In the genomic region with DNA sequence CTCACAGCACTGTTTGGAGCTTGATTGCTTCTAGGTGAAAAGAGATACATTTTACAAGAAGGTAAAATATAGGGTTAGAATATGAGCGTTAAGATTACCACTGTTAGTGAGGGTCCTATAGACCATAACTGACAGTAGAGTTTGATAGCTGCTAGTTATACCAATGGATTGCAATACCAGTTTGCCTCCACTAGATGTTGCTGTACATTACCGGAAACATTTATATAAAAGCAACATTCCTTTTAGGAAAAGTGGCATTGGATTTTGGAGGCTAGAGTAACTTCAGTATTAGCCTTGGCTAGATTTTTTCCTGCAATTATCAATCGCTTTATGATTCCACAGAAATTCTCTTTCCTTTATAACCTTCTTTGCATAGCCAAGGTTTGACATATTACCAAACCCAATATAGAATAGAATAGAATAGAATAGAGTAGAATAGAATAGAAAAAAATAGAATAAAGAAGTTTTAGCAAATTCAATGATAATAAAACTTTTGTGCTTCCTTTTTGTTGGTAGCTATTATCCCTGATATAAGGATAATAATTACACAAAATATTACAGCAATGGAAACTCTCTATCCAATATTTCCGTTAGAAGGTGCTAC, we compare ENCODE assay signal across 9 cellular contexts.
DNase-seq lines count a peak whose midpoint lies in the region; ATAC-seq and TF ChIP-seq lines count a peak whose summit lies in the region.
"Had no signal": no experiment of that assay in that cellular context is flagged by ENCODE, and none has a peak within 500 bp of the region (broad histone marks: within the 10 kb centered on the region; RNA-seq: fewer than 3 reads in every experiment).

No MANE protein-coding gene starts in this region.

- no peak overlapping the region for H3K27ac ChIP-seq in SK-N-MC

- no peak overlapping the region for H3K27ac Mint-ChIP-seq in activated CD8-positive, alpha-beta T cell treated with anti-CD3 and anti-CD28 coated beads for 36 hours
- H3K27ac Mint-ChIP-seq in activated CD8-positive, alpha-beta T cell treated with anti-CD3 and anti-CD28 coated beads, Interleukin-2, amount 10 ng/mL, durations not matched to agents 7 days and 5 days, result no peak overlapping the region
- no peak overlapping the region for H3K27ac Mint-ChIP-seq in naive thymus-derived CD8-positive, alpha-beta T cell
- H3K27ac Mint-ChIP-seq: activated naive CD8-positive, alpha-beta T cell had no signal

- no peak for DNase-seq in activated CD8-positive, alpha-beta T cell treated with anti-CD3 and anti-CD28 coated beads for 36 hours
- DNase-seq in activated CD8-positive, alpha-beta T cell treated with anti-CD3 and anti-CD28 coated beads, Interleukin-2, amount 10 ng/mL, durations not matched to agents 7 days and 5 days, result no peak
- DNase-seq in SK-N-MC (ENCODE audit: low read depth, low spot score), result peak; percentile 8
- peak; percentile 31 for DNase-seq in iPS-NIHi11 (ENCODE audit: low spot score)
- no peak for DNase-seq in occipital lobe (lab: John Stamatoyannopoulos, UW)
- no peak for DNase-seq in naive thymus-derived CD8-positive, alpha-beta T cell
- no peak for DNase-seq in T-helper 2 cell

- H3K4me1 Mint-ChIP-seq in activated CD8-positive, alpha-beta T cell treated with anti-CD3 and anti-CD28 coated beads for 36 hours (ENCODE audit: low read depth), result no peaks in the 10 kb centered on the region
- H3K4me1 Mint-ChIP-seq in activated CD8-positive, alpha-beta T cell treated with anti-CD3 and anti-CD28 coated beads, Interleukin-2, amount 10 ng/mL, durations not matched to agents 7 days and 5 days (ENCODE audit: low read depth), result no peaks in the 10 kb centered on the region
- no peaks in the 10 kb centered on the region for H3K4me1 Mint-ChIP-seq in naive thymus-derived CD8-positive, alpha-beta T cell

- CTCF ChIA-PET in activated CD8-positive, alpha-beta T cell treated with anti-CD3 and anti-CD28 coated beads for 36 hours (lab: Charles Lee), result no interaction called here
- CTCF ChIA-PET in activated CD8-positive, alpha-beta T cell treated with anti-CD3 and anti-CD28 coated beads, Interleukin-2, amount 10 ng/mL, durations not matched to agents 7 days and 5 days (lab: Charles Lee), result interaction anchor here (0.8 to 1.7 kb wide), 3 partner anchors 10 to 13 kb away, joined by 3 to 4 read pairs (median 4); no protein-coding TSS in a partner anchor

- intact Hi-C loops in activated CD8-positive, alpha-beta T cell treated with anti-CD3 and anti-CD28 coated beads for 36 hours (cut with micrococcal nuclease), result no loop called here

- POLR2A ChIA-PET in activated CD8-positive, alpha-beta T cell treated with anti-CD3 and anti-CD28 coated beads for 36 hours (lab: Charles Lee), result no interaction called here
- POLR2A ChIA-PET in activated CD8-positive, alpha-beta T cell treated with anti-CD3 and anti-CD28 coated beads, Interleukin-2, amount 10 ng/mL, durations not matched to agents 7 days and 5 days (lab: Charles Lee), result no interaction called here
- POLR2A ChIA-PET in naive thymus-derived CD8-positive, alpha-beta T cell (lab: Charles Lee), result no interaction called here

- H3K27me3 Mint-ChIP-seq in activated CD8-positive, alpha-beta T cell treated with anti-CD3 and anti-CD28 coated beads for 36 hours, result no peaks in the 10 kb centered on the region
- no peaks in the 10 kb centered on the region for H3K27me3 Mint-ChIP-seq in activated CD8-positive, alpha-beta T cell treated with anti-CD3 and anti-CD28 coated beads, Interleukin-2, amount 10 ng/mL, durations not matched to agents 7 days and 5 days (ENCODE audit: low read depth)
- no peaks in the 10 kb centered on the region for H3K27me3 Mint-ChIP-seq in naive thymus-derived CD8-positive, alpha-beta T cell
- H3K27me3 Mint-ChIP-seq: activated naive CD8-positive, alpha-beta T cell had no signal

- no peak overlapping the region for H3K4me3 ChIP-seq in SK-N-MC

- peak; percentile 65 for TF ChIP-seq CTCF in activated CD8-positive, alpha-beta T cell treated with anti-CD3 and anti-CD28 coated beads for 36 hours (IDR thresholded peaks at IDR 0.05)

- TF ChIP-seq EP300 in Ishikawa (IDR thresholded peaks at IDR 0.05; ENCODE audit: borderline replicate concordance), result no peak

- H3K36me3 Mint-ChIP-seq in activated CD8-positive, alpha-beta T cell treated with anti-CD3 and anti-CD28 coated beads for 36 hours (ENCODE audit: low read depth), result no peaks in the 10 kb centered on the region
- no peaks in the 10 kb centered on the region for H3K36me3 Mint-ChIP-seq in activated CD8-positive, alpha-beta T cell treated with anti-CD3 and anti-CD28 coated beads, Interleukin-2, amount 10 ng/mL, durations not matched to agents 7 days and 5 days (ENCODE audit: low read depth)
- H3K36me3 Mint-ChIP-seq in naive thymus-derived CD8-positive, alpha-beta T cell, result no peaks in the 10 kb centered on the region
- H3K36me3 Mint-ChIP-seq: activated naive CD8-positive, alpha-beta T cell had no signal

- no peak for ATAC-seq in activated CD8-positive, alpha-beta T cell treated with anti-CD3 and anti-CD28 coated beads for 36 hours
- no peak for ATAC-seq in activated CD8-positive, alpha-beta T cell treated with anti-CD3 and anti-CD28 coated beads, Interleukin-2, amount 10 ng/mL, durations not matched to agents 7 days and 5 days
- no peak for ATAC-seq in naive thymus-derived CD8-positive, alpha-beta T cell

- peak; percentile 87 for TF ChIP-seq RAD21 in Ishikawa (IDR thresholded peaks at IDR 0.05; ENCODE audit: low read depth)

- no peaks in the 10 kb centered on the region for H3K36me3 ChIP-seq in SK-N-MC (ENCODE audit: insufficient read depth, low read length)

- H3K9ac ChIP-seq in SK-N-MC (ENCODE audit: insufficient read length), result no peak overlapping the region

- peaks cover 2% of the 10 kb centered on the region for H3K9me3 Mint-ChIP-seq in activated CD8-positive, alpha-beta T cell treated with anti-CD3 and anti-CD28 coated beads for 36 hours
- H3K9me3 Mint-ChIP-seq in activated CD8-positive, alpha-beta T cell treated with anti-CD3 and anti-CD28 coated beads, Interleukin-2, amount 10 ng/mL, durations not matched to agents 7 days and 5 days (ENCODE audit: insufficient read depth), result peaks cover 8% of the 10 kb centered on the region
- H3K9me3 Mint-ChIP-seq in naive thymus-derived CD8-positive, alpha-beta T cell, result peaks cover 0 to 17% (median 8%) of the 10 kb centered on the region in 9 donors

- no peak overlapping the region for H3K4me3 Mint-ChIP-seq in activated CD8-positive, alpha-beta T cell treated with anti-CD3 and anti-CD28 coated beads for 36 hours
- no peak overlapping the region for H3K4me3 Mint-ChIP-seq in activated CD8-positive, alpha-beta T cell treated with anti-CD3 and anti-CD28 coated beads, Interleukin-2, amount 10 ng/mL, durations not matched to agents 7 days and 5 days
- no peak overlapping the region for H3K4me3 Mint-ChIP-seq in naive thymus-derived CD8-positive, alpha-beta T cell
- H3K4me3 Mint-ChIP-seq: activated naive CD8-positive, alpha-beta T cell had no signal

- H3K9me3 ChIP-seq in SK-N-MC (ENCODE audit: low read depth, low read length), result peaks cover 4% of the 10 kb centered on the region; the same call in 1 of the 2 replicates

TF ChIP-seq in Ishikawa, 13 proteins besides CTCF, POLR2A, EP300 and RAD21:
- TF ChIP-seq NFIC (IDR thresholded peaks at IDR 0.05), result no peak
- no peak for TF ChIP-seq EGR1 (IDR thresholded peaks at IDR 0.05)
- no peak for TF ChIP-seq FOXM1 (IDR thresholded peaks at IDR 0.05; ENCODE audit: borderline replicate concordance, low read depth)
- TF ChIP-seq ZBTB7A (IDR thresholded peaks at IDR 0.05; ENCODE audit: low read depth), result no peak
- TF ChIP-seq TEAD4 (IDR thresholded peaks at IDR 0.05), result no peak
- TF ChIP-seq YY1 (IDR thresholded peaks at IDR 0.05; ENCODE audit: low read depth), result no peak
- TF ChIP-seq CREB1 (IDR thresholded peaks at IDR 0.05; ENCODE audit: low read depth), result no peak
- TF ChIP-seq, protein P1, sequence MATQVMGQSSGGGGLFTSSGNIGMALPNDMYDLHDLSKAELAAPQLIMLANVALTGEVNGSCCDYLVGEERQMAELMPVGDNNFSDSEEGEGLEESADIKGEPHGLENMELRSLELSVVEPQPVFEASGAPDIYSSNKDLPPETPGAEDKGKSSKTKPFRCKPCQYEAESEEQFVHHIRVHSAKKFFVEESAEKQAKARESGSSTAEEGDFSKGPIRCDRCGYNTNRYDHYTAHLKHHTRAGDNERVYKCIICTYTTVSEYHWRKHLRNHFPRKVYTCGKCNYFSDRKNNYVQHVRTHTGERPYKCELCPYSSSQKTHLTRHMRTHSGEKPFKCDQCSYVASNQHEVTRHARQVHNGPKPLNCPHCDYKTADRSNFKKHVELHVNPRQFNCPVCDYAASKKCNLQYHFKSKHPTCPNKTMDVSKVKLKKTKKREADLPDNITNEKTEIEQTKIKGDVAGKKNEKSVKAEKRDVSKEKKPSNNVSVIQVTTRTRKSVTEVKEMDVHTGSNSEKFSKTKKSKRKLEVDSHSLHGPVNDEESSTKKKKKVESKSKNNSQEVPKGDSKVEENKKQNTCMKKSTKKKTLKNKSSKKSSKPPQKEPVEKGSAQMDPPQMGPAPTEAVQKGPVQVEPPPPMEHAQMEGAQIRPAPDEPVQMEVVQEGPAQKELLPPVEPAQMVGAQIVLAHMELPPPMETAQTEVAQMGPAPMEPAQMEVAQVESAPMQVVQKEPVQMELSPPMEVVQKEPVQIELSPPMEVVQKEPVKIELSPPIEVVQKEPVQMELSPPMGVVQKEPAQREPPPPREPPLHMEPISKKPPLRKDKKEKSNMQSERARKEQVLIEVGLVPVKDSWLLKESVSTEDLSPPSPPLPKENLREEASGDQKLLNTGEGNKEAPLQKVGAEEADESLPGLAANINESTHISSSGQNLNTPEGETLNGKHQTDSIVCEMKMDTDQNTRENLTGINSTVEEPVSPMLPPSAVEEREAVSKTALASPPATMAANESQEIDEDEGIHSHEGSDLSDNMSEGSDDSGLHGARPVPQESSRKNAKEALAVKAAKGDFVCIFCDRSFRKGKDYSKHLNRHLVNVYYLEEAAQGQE (IDR thresholded peaks at IDR 0.05; ENCODE audit: low read depth), result no peak
- TF ChIP-seq, protein P2, sequence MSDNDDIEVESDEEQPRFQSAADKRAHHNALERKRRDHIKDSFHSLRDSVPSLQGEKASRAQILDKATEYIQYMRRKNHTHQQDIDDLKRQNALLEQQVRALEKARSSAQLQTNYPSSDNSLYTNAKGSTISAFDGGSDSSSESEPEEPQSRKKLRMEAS (IDR thresholded peaks at IDR 0.05), result no peak
- TF ChIP-seq, protein P3, sequence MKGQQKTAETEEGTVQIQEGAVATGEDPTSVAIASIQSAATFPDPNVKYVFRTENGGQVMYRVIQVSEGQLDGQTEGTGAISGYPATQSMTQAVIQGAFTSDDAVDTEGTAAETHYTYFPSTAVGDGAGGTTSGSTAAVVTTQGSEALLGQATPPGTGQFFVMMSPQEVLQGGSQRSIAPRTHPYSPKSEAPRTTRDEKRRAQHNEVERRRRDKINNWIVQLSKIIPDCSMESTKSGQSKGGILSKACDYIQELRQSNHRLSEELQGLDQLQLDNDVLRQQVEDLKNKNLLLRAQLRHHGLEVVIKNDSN (IDR thresholded peaks at IDR 0.05), result no peak
- TF ChIP-seq TAF1 (IDR thresholded peaks at IDR 0.05; ENCODE audit: low read depth), result no peak
- no peak for TF ChIP-seq TCF12 (IDR thresholded peaks at IDR 0.05; ENCODE audit: low read depth)
- TF ChIP-seq CEBPB (IDR thresholded peaks at IDR 0.05), result no peak

Comparison
In these comparisons a context has a peak if more than half of its experiments do, and no peak if none do; other contexts are left out.
1. DNase-seq: peak in SK-N-MC (single experiment) and iPS-NIHi11 (single experiment); none in activated CD8-positive, alpha-beta T cell treated with anti-CD3 and anti-CD28 coated beads for 36 hours (single experiment), activated CD8-positive, alpha-beta T cell treated with anti-CD3 and anti-CD28 coated beads, Interleukin-2, amount 10 ng/mL, durations not matched to agents 7 days and 5 days (single experiment), occipital lobe (single experiment), naive thymus-derived CD8-positive, alpha-beta T cell (0 of 10) and T-helper 2 cell (0 of 5).